ENCODE assay signal across 8 cellular contexts in the genomic region with DNA sequence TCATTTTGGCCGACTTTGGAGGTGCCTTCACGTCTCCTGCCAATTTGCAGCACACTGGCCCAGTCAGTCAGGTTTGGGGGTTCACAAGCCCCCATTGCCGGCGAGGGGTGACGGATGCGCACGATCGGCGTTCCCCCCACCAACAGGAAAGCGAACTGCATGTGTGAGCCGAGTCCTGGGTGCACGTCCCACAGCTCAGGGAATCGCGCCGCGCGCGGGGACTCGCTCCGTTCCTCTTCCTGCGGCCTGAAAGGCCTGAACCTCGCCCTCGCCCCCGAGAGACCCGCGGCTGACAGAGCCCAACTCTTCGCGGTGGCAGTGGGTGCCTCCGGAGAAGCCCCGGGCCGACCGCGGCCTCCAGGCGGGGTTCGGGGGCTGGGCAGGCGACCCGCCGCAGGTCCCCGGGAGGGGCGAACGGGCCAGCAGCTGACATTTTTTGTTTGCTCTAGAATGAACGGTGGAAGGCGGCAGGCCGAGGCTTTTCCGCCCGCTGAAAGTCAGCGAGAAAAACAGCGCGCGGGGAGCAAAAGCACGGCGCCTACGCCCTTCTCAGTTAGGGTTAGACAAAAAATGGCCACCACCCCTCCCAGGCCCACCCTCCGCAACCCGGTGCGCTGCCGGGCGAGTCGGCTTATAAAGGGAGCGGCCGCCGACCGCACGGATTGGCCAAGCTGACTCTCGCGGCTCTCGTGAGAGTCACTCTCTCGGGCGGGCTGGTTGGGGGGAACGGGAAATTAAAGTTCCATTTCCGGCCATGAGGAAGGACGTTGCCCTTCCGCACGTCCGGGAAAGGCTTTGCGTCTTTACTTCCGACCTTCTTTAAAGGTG. TPM values are rescaled to one million over a fixed set of nuclear protein-coding genes. Genes with fewer than 3 reads are reported as not detected.
A peak's percentile ranks its signal among the peaks of the same experiment; 100 is the strongest.
DNase-seq lines count a peak whose midpoint lies in the region; ATAC-seq, FAIRE-seq and TF ChIP-seq lines count a peak whose summit lies in the region.

A gene (minus strand): TSS at position 608 of the 828 bp plus-strand sequence.

- TF ChIP-seq POLR2A in HepG2 (IDR thresholded peaks at IDR 0.05; ENCODE audit: insufficient read depth in 1 of 2, low read depth in 2 of 2, low read length in 2 of 2), result peak; percentile 82 to 96

- peak within 1 kb of the TSS; percentile 99 for H3K27ac Mint-ChIP-seq in activated CD4-positive, alpha-beta memory T cell treated with anti-CD3 and anti-CD28 coated beads for 36 hours

- H3K4me1 ChIP-seq in HepG2 (ENCODE audit: insufficient read depth, low read length), result no peaks in the 10 kb centered on the region; the same call in 1 of the 2 replicates

- TF ChIP-seq CTCF in BJ (IDR thresholded peaks at IDR 0.05; ENCODE audit: insufficient read depth, low read depth, low read length) (no peak), HepG2 (CRISPR knock-in tag; IDR thresholded peaks at IDR 0.05) (no peak)

- DNase-seq in BJ (ENCODE audit: low read depth) (no peak), GM19238 (ENCODE audit: insufficient read length, low spot score) (peak; percentile 67), NCI-H526 treated with DMSO at 0.1 percent for 48 hours (lab: John Stamatoyannopoulos, UW) (peak; percentile 53), dermis microvascular lymphatic vessel endothelial cell (ENCODE audit: low read depth in 2 of 2) (peak; percentile 72 to 78), HepG2 (ENCODE audit: low spot score) (peak; percentile 79)
- peak; percentile 95 for DNase-seq in activated CD4-positive, alpha-beta memory T cell treated with anti-CD3 and anti-CD28 coated beads for 36 hours
- DNase-seq in stimulated activated CD4-positive, alpha-beta T cell treated with anti-CD3 and anti-CD28 coated beads, Interleukin-4, amount 100 ng/mL, for 1 hour, result peak; percentile 87

- no peaks in the 10 kb centered on the region for H3K9me3 ChIP-seq in HepG2 (ENCODE audit: low read length)

- H3K36me3 ChIP-seq in BJ (ENCODE audit: control insufficient read depth, insufficient read depth, low read length) (no peaks in the 10 kb centered on the region), HepG2 (replicated peaks in 1 of 2; ENCODE audit: control insufficient read depth in 1 of 2, insufficient read depth in 2 of 2, low read length in 2 of 2) (no peaks in the 10 kb centered on the region)

- H3K79me2 ChIP-seq in HepG2 (ENCODE audit: insufficient read depth, low read length), result no peaks in the 10 kb centered on the region

- peaks cover 3% of the 10 kb centered on the region for H3K36me3 Mint-ChIP-seq in activated CD4-positive, alpha-beta memory T cell treated with anti-CD3 and anti-CD28 coated beads for 36 hours

- POLR2A ChIA-PET in BJ (lab: Charles Lee), result no interaction called here
- POLR2A ChIA-PET in activated CD4-positive, alpha-beta memory T cell treated with anti-CD3 and anti-CD28 coated beads for 36 hours (lab: Charles Lee), result interaction anchor here (0.6 to 3.5 kb wide), 3 partner anchors 8 to 202 kb away, joined by 4 to 34 read pairs (median 8); a partner anchor contains a TSS
- POLR2A ChIA-PET in HepG2 (lab: Yijun Ruan, JAX), result interaction anchor here (1.2 to 2.8 kb wide), 2 partner anchors 9 to 202 kb away, joined by 4 to 29 read pairs; a partner anchor contains a TSS

- H3K27ac ChIP-seq in HepG2 (ENCODE audit: extremely low read length, insufficient read depth, low read length), result peak within 1 kb of the TSS; percentile 79

- H3K4me1 Mint-ChIP-seq in activated CD4-positive, alpha-beta memory T cell treated with anti-CD3 and anti-CD28 coated beads for 36 hours (ENCODE audit: low read depth), result peaks cover 22% of the 10 kb centered on the region

- intact Hi-C loops in activated CD4-positive, alpha-beta memory T cell treated with anti-CD3 and anti-CD28 coated beads for 36 hours (cut with micrococcal nuclease), result loop anchor here (1.0 to 10.0 kb wide), 8 partner anchors 9 to 660 kb away; a partner anchor contains a TSS
- intact Hi-C loops in HepG2 (cut with micrococcal nuclease; ENCODE audit: unreplicated experiment), result loop anchor here (5.0 to 10.0 kb wide), 3 partner anchors 98 to 260 kb away; a partner anchor contains a TSS

- H3K27me3 ChIP-seq in BJ (ENCODE audit: control insufficient read depth, insufficient read depth, low read length), result no peaks in the 10 kb centered on the region
- 0 out of 5 replicates have a peak, but pooled peaks cover 0 to 4% of the 10 kb centered on the region in 2 experiments for H3K27me3 ChIP-seq in HepG2 (ENCODE audit: control insufficient read depth in 1 of 2, insufficient read depth in 2 of 2, low read length in 2 of 2)

- peak within 1 kb of the TSS; percentile 83 for H3K9ac ChIP-seq in HepG2 (ENCODE audit: insufficient read depth, low read depth, low read length)

- in situ Hi-C loops in HepG2 (cut with HindIII; ENCODE audit: extremely low pct_ligation_motif_present, low pct_unique_long_range_greater_than_20kb), result no loop called here

- no peaks in the 10 kb centered on the region for H4K20me1 ChIP-seq in HepG2 (ENCODE audit: insufficient read depth, low read length)

- TF ChIP-seq RAD21 in HepG2 (CRISPR knock-in tag; IDR thresholded peaks at IDR 0.05), result no peak

- TSS peak; percentile 98 for BruUV-seq in HepG2 (replicated peaks; lab: Mats Ljungman, UMichigan)

- ATAC-seq in HG03439 (IDR thresholded peaks at IDR 0.05; ENCODE audit: unreplicated experiment) (peak; percentile 78), HepG2 (peak; percentile 85)

- H2AFZ ChIP-seq in HepG2 (ENCODE audit: low read length), result no peak within 1 kb of the TSS

- no peak for TF ChIP-seq EP300 in HepG2 (IDR thresholded peaks at IDR 0.05; ENCODE audit: low read depth in 2 of 2, low read length in 2 of 2)
- TF ChIP-seq EP300 in HepG2 (CRISPR knock-in tag; IDR thresholded peaks at IDR 0.05; ENCODE audit: borderline replicate concordance), result no peak

- peaks cover 2% of the 10 kb centered on the region for H3K9me3 Mint-ChIP-seq in activated CD4-positive, alpha-beta memory T cell treated with anti-CD3 and anti-CD28 coated beads for 36 hours

- WGBS in HepG2 (ENCODE audit: low lambda C conversion rate), result 58% methylated on average over 59 of the region's 77 CpGs

- no peaks in the 10 kb centered on the region for H3K27me3 Mint-ChIP-seq in activated CD4-positive, alpha-beta memory T cell treated with anti-CD3 and anti-CD28 coated beads for 36 hours

- H3K4me3 ChIP-seq in BJ (ENCODE audit: low read depth, low read length) (peak within 1 kb of the TSS; percentile 68), HepG2 (replicated peaks in 1 of 3; ENCODE audit: insufficient read depth in 1 of 3, low read depth in 2 of 3, low read length in 3 of 3) (peak within 1 kb of the TSS; percentile 62 to 80 (median 72))

- CTCF ChIA-PET in BJ (lab: Yijun Ruan, JAX), result no interaction called here
- CTCF ChIA-PET in activated CD4-positive, alpha-beta memory T cell treated with anti-CD3 and anti-CD28 coated beads for 36 hours (lab: Charles Lee), result interaction anchor here (0.8 to 4.3 kb wide), 4 partner anchors 8 to 202 kb away, joined by 3 to 22 read pairs (median 6); a partner anchor contains a TSS
- CTCF ChIA-PET in HepG2 (lab: Yijun Ruan, JAX; ENCODE audit: low intra/inter-chr PET ratio, low total read pairs), result no interaction called here

- FAIRE-seq in HepG2 (lab: Jason Lieb, UNC), result no peak

- peak within 1 kb of the TSS; percentile 96 for H3K4me3 Mint-ChIP-seq in activated CD4-positive, alpha-beta memory T cell treated with anti-CD3 and anti-CD28 coated beads for 36 hours

- H3K4me2 ChIP-seq in HepG2 (ENCODE audit: low read depth, low read length), result peak within 1 kb of the TSS; percentile 66

TF ChIP-seq in HepG2, 621 proteins besides CTCF, POLR2A, EP300 and RAD21 (continues in another document):
- no peak for TF ChIP-seq HOXA9 (CRISPR knock-in tag; IDR thresholded peaks at IDR 0.05; ENCODE audit: borderline replicate concordance)
- TF ChIP-seq, protein P1, sequence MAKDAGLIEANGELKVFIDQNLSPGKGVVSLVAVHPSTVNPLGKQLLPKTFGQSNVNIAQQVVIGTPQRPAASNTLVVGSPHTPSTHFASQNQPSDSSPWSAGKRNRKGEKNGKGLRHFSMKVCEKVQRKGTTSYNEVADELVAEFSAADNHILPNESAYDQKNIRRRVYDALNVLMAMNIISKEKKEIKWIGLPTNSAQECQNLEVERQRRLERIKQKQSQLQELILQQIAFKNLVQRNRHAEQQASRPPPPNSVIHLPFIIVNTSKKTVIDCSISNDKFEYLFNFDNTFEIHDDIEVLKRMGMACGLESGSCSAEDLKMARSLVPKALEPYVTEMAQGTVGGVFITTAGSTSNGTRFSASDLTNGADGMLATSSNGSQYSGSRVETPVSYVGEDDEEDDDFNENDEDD (CRISPR knock-in tag; IDR thresholded peaks at IDR 0.05; ENCODE audit: borderline replicate concordance), result peak; percentile 19; the same call in 1 of the 2 replicates

RNA-seq across cellular contexts. Expression of the gene that starts here (rescaled TPM):
- polyA plus RNA-seq in BJ (2011; rRNA removed), result 0.18 TPM in 1 of 2 replicates, not detected in the other
- 55.0 and 73.1 TPM in 2 replicates for polyA minus RNA-seq in BJ (2011; rRNA and poly(A)+ RNA removed)
- 10 to 100 TPM; 11.5 to 19.2 TPM for total RNA-seq in activated CD4-positive, alpha-beta memory T cell treated with anti-CD3 and anti-CD28 coated beads for 36 hours
- total RNA-seq in dermis microvascular lymphatic vessel endothelial cell, result 34.3 and 103 TPM in 2 replicates
- total RNA-seq in HepG2 (2016; rRNA removed; fragmentation: Illumina TruSeq; extraction: Trizol), result 8.4 and 74.6 TPM in 2 replicates
- 1,250 and 1,324 TPM in 2 replicates for total RNA-seq in HepG2 (2016; cell fraction: cytosol; rRNA removed; fragmentation: Illumina TruSeq; extraction: Trizol; ENCODE audit: low read depth)
- total RNA-seq in HepG2 (2016; cell fraction: insoluble cytoplasmic fraction; rRNA removed; fragmentation: Illumina TruSeq; extraction: Trizol), result 7.8 and 74.2 TPM in 2 replicates
- 139 and 180 TPM in 2 replicates for total RNA-seq in HepG2 (2016; cell fraction: membrane; rRNA removed; fragmentation: Illumina TruSeq; extraction: Trizol)
- 220 and 224 TPM in 2 replicates for total RNA-seq in HepG2 (2016; cell fraction: nucleus; rRNA removed; fragmentation: Illumina TruSeq; extraction: Trizol)
- polyA plus RNA-seq in HepG2 (2011; rRNA removed), result 1.3 and 2.9 TPM in 2 replicates
- 0.36 and 3.5 TPM in 2 replicates for polyA plus RNA-seq in HepG2 (2011; cell fraction: cytosol; rRNA removed)
- 54.4 and 69.0 TPM in 2 replicates for polyA plus RNA-seq in HepG2 (2011; cell fraction: nucleus; rRNA removed)
- 0.50 TPM in 1 of 2 replicates, not detected in the other for polyA plus RNA-seq in HepG2 (2012)
- 2.4 and 2.5 TPM in 2 replicates for polyA plus RNA-seq in HepG2 (2016; cell fraction: cytosol; fragmentation: Illumina TruSeq; extraction: Trizol; ENCODE audit: low read depth)
- not detected in 2 replicates for polyA plus RNA-seq in HepG2 (2016; cell fraction: insoluble cytoplasmic fraction; fragmentation: Illumina TruSeq; extraction: Trizol; ENCODE audit: low read depth)
- not detected in 2 replicates for polyA plus RNA-seq in HepG2 (2016; cell fraction: membrane; fragmentation: Illumina TruSeq; extraction: Trizol; ENCODE audit: low read depth)
- 1.3 TPM in 1 of 2 replicates, not detected in the other for polyA plus RNA-seq in HepG2 (2016; cell fraction: nucleus; fragmentation: Illumina TruSeq; extraction: Trizol; ENCODE audit: insufficient read depth, low read depth)
- polyA minus RNA-seq in HepG2 (2011; rRNA and poly(A)+ RNA removed; ENCODE audit: low replicate concordance), result 114 and 221 TPM in 2 replicates
- 95.9 and 129 TPM in 2 replicates for polyA minus RNA-seq in HepG2 (2011; cell fraction: cytosol; rRNA and poly(A)+ RNA removed)
- polyA minus RNA-seq in HepG2 (2011; cell fraction: nucleus; rRNA and poly(A)+ RNA removed), result 257 and 332 TPM in 2 replicates
